22 cellular contexts compared by ENCODE assay signal in the genomic region with DNA sequence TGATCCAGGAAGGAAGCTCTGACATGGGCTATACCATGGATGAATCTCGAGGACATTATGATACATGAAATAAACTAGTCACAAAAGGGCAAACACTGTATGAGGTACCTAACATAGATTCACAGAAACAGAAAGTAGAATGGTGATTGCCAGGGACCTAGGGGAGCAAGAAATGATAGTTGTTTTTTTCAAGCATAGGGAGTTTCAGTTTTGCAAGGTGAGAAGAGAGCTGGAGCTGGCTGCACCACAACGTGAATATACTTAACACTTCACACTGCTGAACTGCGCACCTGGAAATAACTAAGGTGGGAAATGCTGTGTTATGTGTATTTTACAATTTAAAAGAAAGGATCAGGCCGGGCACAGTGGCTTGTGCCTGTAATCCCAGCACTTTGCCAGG. TPM values are rescaled to one million over a fixed set of nuclear protein-coding genes. Genes with fewer than 3 reads are reported as not detected.
"Had no signal": no experiment of that assay in that cellular context is flagged by ENCODE, and none has a peak within 500 bp of the region (broad histone marks: within the 10 kb centered on the region; RNA-seq: fewer than 3 reads in every experiment).

No MANE protein-coding gene starts in this region.

- H3K36me3 Mint-ChIP-seq: activated CD4-positive, alpha-beta memory T cell treated with anti-CD3 and anti-CD28 coated beads for 36 hours; immature natural killer cell; neural progenitor cell; type B pancreatic cell had no signal

- H3K4me3 Mint-ChIP-seq: activated B cell treated with CpG ODN at 0.5 μM for 24 hours; activated CD4-positive, alpha-beta memory T cell treated with anti-CD3 and anti-CD28 coated beads for 36 hours; activated T-cell treated with anti-CD3 and anti-CD28 coated beads, Interleukin-2, amount 50 U/mL, for 24 hours; activated T-helper 17 cell treated with anti-CD3 and anti-CD28 coated beads, Interleukin-2, amount 50 U/mL, for 72 hours; immature natural killer cell; naive thymus-derived CD4-positive, alpha-beta T cell; neural progenitor cell; type B pancreatic cell had no signal

- H3K27ac Mint-ChIP-seq: activated B cell treated with CpG ODN at 0.5 μM for 24 hours; activated CD4-positive, alpha-beta memory T cell treated with anti-CD3 and anti-CD28 coated beads for 36 hours; activated naive CD4-positive, alpha-beta T cell treated with anti-CD3 and anti-CD28 coated beads, Interleukin-2, amount 50 U/mL, for 72 hours; activated T-cell treated with anti-CD3 and anti-CD28 coated beads, Interleukin-2, amount 50 U/mL, for 24 hours; activated T-helper 17 cell treated with anti-CD3 and anti-CD28 coated beads, Interleukin-2, amount 50 U/mL, for 72 hours; immature natural killer cell; naive thymus-derived CD4-positive, alpha-beta T cell; neural progenitor cell; progenitor cell of endocrine pancreas; type B pancreatic cell had no signal

- H3K27me3 Mint-ChIP-seq: type B pancreatic cell had no signal

- DNase-seq: activated B cell treated with CpG ODN at 0.5 μM for 24 hours; activated CD4-positive, alpha-beta memory T cell treated with anti-CD3 and anti-CD28 coated beads for 36 hours; activated CD4-positive, alpha-beta T cell treated with anti-CD3 and anti-CD28 coated beads for 4 hours; activated T-cell treated with anti-CD3 and anti-CD28 coated beads, Interleukin-2, amount 50 U/mL, for 24 hours; brain microvascular endothelial cell; caudate nucleus; effector memory CD4-positive, alpha-beta T cell; glutamatergic neuron; immature natural killer cell; naive thymus-derived CD4-positive, alpha-beta T cell; retina; sigmoid colon; stimulated activated CD4-positive, alpha-beta T cell treated with anti-CD3 and anti-CD28 coated beads, Interleukin-15, amount 100 ng/mL, for 24 hours; stimulated activated CD8-positive, alpha-beta memory T cell treated with anti-CD3 and anti-CD28 coated beads, Interleukin-4, amount 100 ng/mL, for 48 hours; stimulated activated naive CD4-positive, alpha-beta T cell; T-helper 9 cell had no signal

- ATAC-seq: activated T-helper 17 cell treated with anti-CD3 and anti-CD28 coated beads, Interleukin-2, amount 50 U/mL, for 72 hours; left lobe of liver; naive thymus-derived CD4-positive, alpha-beta T cell had no signal

- H3K4me1 Mint-ChIP-seq: activated B cell treated with CpG ODN at 0.5 μM for 24 hours; activated T-helper 17 cell treated with anti-CD3 and anti-CD28 coated beads, Interleukin-2, amount 50 U/mL, for 72 hours; immature natural killer cell; neural progenitor cell had no signal

RNA-seq across cellular contexts. Expression of a gene that starts 13.2 kb away (rescaled TPM):
- total RNA-seq: activated B cell treated with CpG ODN at 0.5 μM for 24 hours had no signal
